1 cellular context compared by ENCODE assay signal in the genomic region with DNA sequence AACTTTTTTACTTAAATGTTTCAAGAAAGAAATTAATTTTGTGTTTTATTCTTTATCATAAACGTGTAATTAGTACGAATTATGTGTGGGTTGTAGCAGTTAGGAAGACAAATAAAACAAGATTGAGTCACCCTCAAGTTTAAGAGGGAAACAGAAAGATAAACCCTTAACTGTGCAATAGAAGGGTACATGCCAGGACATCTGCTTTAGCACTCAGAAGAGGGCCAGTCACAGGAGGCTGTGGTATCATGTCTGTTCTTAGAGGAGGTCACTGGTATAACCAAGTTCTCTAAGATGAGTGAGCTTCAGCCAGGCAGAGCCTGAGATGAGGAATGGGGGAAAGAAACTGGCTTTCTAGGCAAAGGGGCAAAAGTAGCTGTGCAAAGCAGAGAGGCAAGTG.
TF ChIP-seq lines count a peak whose summit lies in the region.

No MANE protein-coding gene starts in this region.

TF ChIP-seq in GM12878, 131 proteins besides CTCF, POLR2A, EP300 and RAD21 (continued from another document):
- TF ChIP-seq, protein P1, sequence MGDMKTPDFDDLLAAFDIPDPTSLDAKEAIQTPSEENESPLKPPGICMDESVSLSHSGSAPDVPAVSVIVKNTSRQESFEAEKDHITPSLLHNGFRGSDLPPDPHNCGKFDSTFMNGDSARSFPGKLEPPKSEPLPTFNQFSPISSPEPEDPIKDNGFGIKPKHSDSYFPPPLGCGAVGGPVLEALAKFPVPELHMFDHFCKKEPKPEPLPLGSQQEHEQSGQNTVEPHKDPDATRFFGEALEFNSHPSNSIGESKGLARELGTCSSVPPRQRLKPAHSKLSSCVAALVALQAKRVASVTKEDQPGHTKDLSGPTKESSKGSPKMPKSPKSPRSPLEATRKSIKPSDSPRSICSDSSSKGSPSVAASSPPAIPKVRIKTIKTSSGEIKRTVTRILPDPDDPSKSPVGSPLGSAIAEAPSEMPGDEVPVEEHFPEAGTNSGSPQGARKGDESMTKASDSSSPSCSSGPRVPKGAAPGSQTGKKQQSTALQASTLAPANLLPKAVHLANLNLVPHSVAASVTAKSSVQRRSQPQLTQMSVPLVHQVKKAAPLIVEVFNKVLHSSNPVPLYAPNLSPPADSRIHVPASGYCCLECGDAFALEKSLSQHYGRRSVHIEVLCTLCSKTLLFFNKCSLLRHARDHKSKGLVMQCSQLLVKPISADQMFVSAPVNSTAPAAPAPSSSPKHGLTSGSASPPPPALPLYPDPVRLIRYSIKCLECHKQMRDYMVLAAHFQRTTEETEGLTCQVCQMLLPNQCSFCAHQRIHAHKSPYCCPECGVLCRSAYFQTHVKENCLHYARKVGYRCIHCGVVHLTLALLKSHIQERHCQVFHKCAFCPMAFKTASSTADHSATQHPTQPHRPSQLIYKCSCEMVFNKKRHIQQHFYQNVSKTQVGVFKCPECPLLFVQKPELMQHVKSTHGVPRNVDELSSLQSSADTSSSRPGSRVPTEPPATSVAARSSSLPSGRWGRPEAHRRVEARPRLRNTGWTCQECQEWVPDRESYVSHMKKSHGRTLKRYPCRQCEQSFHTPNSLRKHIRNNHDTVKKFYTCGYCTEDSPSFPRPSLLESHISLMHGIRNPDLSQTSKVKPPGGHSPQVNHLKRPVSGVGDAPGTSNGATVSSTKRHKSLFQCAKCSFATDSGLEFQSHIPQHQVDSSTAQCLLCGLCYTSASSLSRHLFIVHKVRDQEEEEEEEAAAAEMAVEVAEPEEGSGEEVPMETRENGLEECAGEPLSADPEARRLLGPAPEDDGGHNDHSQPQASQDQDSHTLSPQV (IDR thresholded peaks at IDR 0.05), result no peak
- TF ChIP-seq HCFC1 (IDR thresholded peaks at IDR 0.05; ENCODE audit: low read length) (no peak), TCF3 (IDR thresholded peaks at IDR 0.05; ENCODE audit: borderline replicate concordance, insufficient read depth, low read depth, low read length) (no peak), BHLHE40 (IDR thresholded peaks at IDR 0.05; ENCODE audit: borderline replicate concordance in 1 of 2, low read depth in 2 of 2, low read length in 1 of 2) (no peak), JUNB (IDR thresholded peaks at IDR 0.05) (no peak), STAT1 (conservative IDR thresholded peaks at IDR 0.05) (no peak), HDAC2 (IDR thresholded peaks at IDR 0.05) (no peak), NFIC (IDR thresholded peaks at IDR 0.05; ENCODE audit: low read depth, low read length) (no peak)
- TF ChIP-seq, protein P2, sequence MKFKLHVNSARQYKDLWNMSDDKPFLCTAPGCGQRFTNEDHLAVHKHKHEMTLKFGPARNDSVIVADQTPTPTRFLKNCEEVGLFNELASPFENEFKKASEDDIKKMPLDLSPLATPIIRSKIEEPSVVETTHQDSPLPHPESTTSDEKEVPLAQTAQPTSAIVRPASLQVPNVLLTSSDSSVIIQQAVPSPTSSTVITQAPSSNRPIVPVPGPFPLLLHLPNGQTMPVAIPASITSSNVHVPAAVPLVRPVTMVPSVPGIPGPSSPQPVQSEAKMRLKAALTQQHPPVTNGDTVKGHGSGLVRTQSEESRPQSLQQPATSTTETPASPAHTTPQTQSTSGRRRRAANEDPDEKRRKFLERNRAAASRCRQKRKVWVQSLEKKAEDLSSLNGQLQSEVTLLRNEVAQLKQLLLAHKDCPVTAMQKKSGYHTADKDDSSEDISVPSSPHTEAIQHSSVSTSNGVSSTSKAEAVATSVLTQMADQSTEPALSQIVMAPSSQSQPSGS (IDR thresholded peaks at IDR 0.05; ENCODE audit: low read length), result no peak
